In genomic region chr17:21739485-21739884, GRCh38 we compare ENCODE assay signal across 13 cellular contexts. TPM values are rescaled to one million over a fixed set of nuclear protein-coding genes. Genes with fewer than 3 reads are reported as not detected.
DNase-seq lines count a peak whose midpoint lies in the region; ATAC-seq and TF ChIP-seq lines count a peak whose summit lies in the region.
"Not testable (repeated sequence)": the region's sequence is repeated elsewhere in the genome, so short reads cannot be mapped to it uniquely, and the experiment has no call there.
"Had no signal": no experiment of that assay in that cellular context is flagged by ENCODE, and none has a peak within 500 bp of the region (broad histone marks: within the 10 kb centered on the region; RNA-seq: fewer than 3 reads in every experiment).

No MANE protein-coding gene starts in this region.

- DNase-seq in activated naive CD8-positive, alpha-beta T cell treated with anti-CD3 and anti-CD28 coated beads, Interleukin-2, amount 50 U/mL, for 24 hours; natural killer cell: not testable (repeated sequence)

- H3K27me3 Mint-ChIP-seq in activated naive CD8-positive, alpha-beta T cell treated with anti-CD3 and anti-CD28 coated beads, Interleukin-2, amount 50 U/mL, for 24 hours; natural killer cell (ENCODE audit: low read depth in 2 of 2): not testable (repeated sequence)

- H3K9me3 Mint-ChIP-seq in activated naive CD8-positive, alpha-beta T cell treated with anti-CD3 and anti-CD28 coated beads, Interleukin-2, amount 50 U/mL, for 24 hours; natural killer cell: not testable (repeated sequence)

- not testable (repeated sequence) for TF ChIP-seq CTCF in natural killer cell (IDR thresholded peaks at IDR 0.05)

- not testable (repeated sequence) for H3K4me1 Mint-ChIP-seq in activated naive CD8-positive, alpha-beta T cell treated with anti-CD3 and anti-CD28 coated beads, Interleukin-2, amount 50 U/mL, for 24 hours; natural killer cell

- not testable (repeated sequence) for H3K27ac Mint-ChIP-seq in activated naive CD8-positive, alpha-beta T cell treated with anti-CD3 and anti-CD28 coated beads, Interleukin-2, amount 50 U/mL, for 24 hours; natural killer cell

- H3K36me3 Mint-ChIP-seq in activated naive CD8-positive, alpha-beta T cell treated with anti-CD3 and anti-CD28 coated beads, Interleukin-2, amount 50 U/mL, for 24 hours (ENCODE audit: low read depth); natural killer cell: not testable (repeated sequence)

- intact Hi-C loops in natural killer cell (cut with micrococcal nuclease): not testable (repeated sequence)

- peak; percentile 83 for ATAC-seq in GM18511 (IDR thresholded peaks at IDR 0.05; ENCODE audit: unreplicated experiment)
- peak; percentile 74 for ATAC-seq in GM18907 (IDR thresholded peaks at IDR 0.05; ENCODE audit: unreplicated experiment)
- ATAC-seq in GM21423 (IDR thresholded peaks at IDR 0.05; ENCODE audit: unreplicated experiment): peak; percentile 57
- ATAC-seq in HG03108 (IDR thresholded peaks at IDR 0.05; ENCODE audit: unreplicated experiment): peak; percentile 44
- peak; percentile 40 for ATAC-seq in HG03521 (IDR thresholded peaks at IDR 0.05; ENCODE audit: unreplicated experiment)
- ATAC-seq in activated naive CD8-positive, alpha-beta T cell treated with anti-CD3 and anti-CD28 coated beads, Interleukin-2, amount 50 U/mL, for 24 hours: peak; percentile 18
- ATAC-seq in natural killer cell: peak; percentile 63 to 83 (median 77)

- not testable (repeated sequence) for H3K4me3 Mint-ChIP-seq in activated naive CD8-positive, alpha-beta T cell treated with anti-CD3 and anti-CD28 coated beads, Interleukin-2, amount 50 U/mL, for 24 hours; natural killer cell

RNA-seq across cellular contexts. Expression of gene KCNJ18, which starts 47.2 kb away (rescaled TPM):
- total RNA-seq in natural killer cell: not detected
- total RNA-seq: A673; CD8-positive, alpha-beta memory T cell; H7; HFFc6; LHCN-M2; PC-9 had no signal

Comparison
In these comparisons a context has a peak if more than half of its experiments do, and no peak if none do; other contexts are left out.
1. ATAC-seq: peak in every context shown above with its lines; median percentile 83 in GM18511; 77 in natural killer cell; 74 in GM18907; 57 in GM21423; 44 in HG03108; 40 in HG03521; 18 in activated naive CD8-positive, alpha-beta T cell treated with anti-CD3 and anti-CD28 coated beads, Interleukin-2, amount 50 U/mL, for 24 hours.